20 cellular contexts compared by ENCODE assay signal in the genomic region with DNA sequence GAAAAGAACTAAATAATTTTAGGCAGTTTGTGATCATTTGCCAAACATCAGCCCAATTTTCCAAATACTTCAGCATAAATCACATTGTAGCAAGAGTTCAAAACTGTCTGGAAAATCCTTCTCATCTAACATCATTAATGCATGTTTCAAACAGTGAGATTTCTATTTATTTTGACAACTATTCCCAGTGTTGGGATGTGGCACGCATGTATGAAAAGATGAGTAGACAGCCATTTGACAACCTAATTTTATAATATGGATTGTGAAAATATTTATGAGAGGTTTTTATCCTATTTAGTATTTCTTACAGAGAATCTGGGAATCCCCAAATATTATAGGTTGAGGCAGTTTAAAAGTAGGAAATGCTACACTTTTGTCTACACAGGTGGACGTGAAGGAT.
"Had no signal": no experiment of that assay in that cellular context is flagged by ENCODE, and none has a peak within 500 bp of the region (broad histone marks: within the 10 kb centered on the region; RNA-seq: fewer than 3 reads in every experiment).

No MANE protein-coding gene starts in this region.

- H3K4me1 ChIP-seq: colonic mucosa, esophagus squamous epithelium, gastrocnemius medialis, left lung, lower lobe of right lung had no signal

- DNase-seq: colonic mucosa; cortex of kidney; effector CD8-positive, alpha-beta T cell; effector memory CD8-positive, alpha-beta T cell; endodermal cell; erythroblast; esophagus squamous epithelium; foreskin melanocyte; gastrocnemius medialis; glutamatergic neuron; head of caudate nucleus; heart right ventricle; hippocampal formation; left cardiac atrium; left lung; lower lobe of right lung; mesenchymal stem cell; mucosa of descending colon had no signal

- H3K27ac ChIP-seq: colonic mucosa, epithelial cell of prostate, esophagus squamous epithelium, gastrocnemius medialis, left lung, lower lobe of right lung had no signal

- ATAC-seq: effector memory CD8-positive, alpha-beta T cell; esophagus mucosa; gastrocnemius medialis; left lung; lower lobe of right lung; mucosa of descending colon had no signal

- H3K9me3 ChIP-seq: colonic mucosa, gastrocnemius medialis, lower lobe of right lung, mucosa of descending colon had no signal

- H3K27me3 ChIP-seq: colonic mucosa, esophagus squamous epithelium, gastrocnemius medialis, heart right ventricle, left lung had no signal

- H3K4me3 ChIP-seq: colonic mucosa, esophagus squamous epithelium, gastrocnemius medialis, heart right ventricle, left lung, lower lobe of right lung, mucosa of descending colon had no signal

- H3K36me3 ChIP-seq: colonic mucosa, esophagus squamous epithelium, gastrocnemius medialis, heart right ventricle, left lung, lower lobe of right lung had no signal
